In the genomic region with DNA sequence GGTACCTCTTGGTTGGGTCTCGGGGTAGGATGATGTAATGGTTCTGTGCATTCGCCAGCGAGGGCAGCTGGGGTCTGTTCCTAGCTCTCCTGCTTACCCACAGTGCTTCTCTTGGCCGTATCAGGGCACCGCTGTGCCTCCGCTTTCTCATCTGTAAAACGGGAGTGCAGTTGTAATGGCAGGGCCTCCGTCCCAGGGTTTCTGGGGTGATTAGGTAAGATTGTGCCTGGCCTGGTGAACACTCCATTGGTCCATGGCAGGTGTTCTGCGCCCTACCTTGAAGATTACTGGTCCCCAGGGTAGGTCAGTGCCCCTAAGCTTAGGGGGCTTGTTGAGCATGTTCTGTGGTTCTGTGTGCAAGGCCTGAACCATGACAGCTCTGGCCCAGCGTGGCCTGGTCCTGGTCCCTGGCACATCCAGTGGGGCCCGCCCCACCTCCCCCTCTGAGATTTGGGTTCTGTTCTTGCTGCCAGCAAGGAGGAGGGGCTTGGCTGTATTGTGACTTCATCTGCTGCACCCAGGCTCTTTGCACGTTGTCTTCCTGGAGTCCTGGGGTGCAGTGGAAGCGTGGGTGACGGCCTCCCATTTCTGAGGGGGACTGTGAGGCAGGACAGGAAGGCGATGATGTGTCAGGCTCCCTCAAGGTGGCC, we compare ENCODE assay signal across 10 cellular contexts. TPM values are rescaled to one million over a fixed set of nuclear protein-coding genes. Genes with fewer than 3 reads are reported as not detected.
DNase-seq lines count a peak whose midpoint lies in the region; ATAC-seq and TF ChIP-seq lines count a peak whose summit lies in the region.
"Had no signal": no experiment of that assay in that cellular context is flagged by ENCODE, and none has a peak within 500 bp of the region (broad histone marks: within the 10 kb centered on the region; RNA-seq: fewer than 3 reads in every experiment).

No MANE protein-coding gene starts in this region.

- no peak for TF ChIP-seq POLR2A in stomach (IDR thresholded peaks at IDR 0.05)

- peak overlapping the region; percentile 73; the same call in 1 of the 2 replicates for H3K27ac ChIP-seq in SK-N-MC
- H3K27ac ChIP-seq in hepatocyte = peak overlapping the region; percentile 98
- peak overlapping the region; percentile 89 to 93 (median 91) for H3K27ac ChIP-seq in stomach
- no peak overlapping the region for H3K27ac ChIP-seq in GM23248
- H3K27ac ChIP-seq in aorta (ENCODE audit: low read depth in 1 of 2, low read length in 2 of 2) = no peak overlapping the region
- H3K27ac ChIP-seq: esophagus muscularis mucosa, testis had no signal

- intact Hi-C loops in stomach (cut with DNase I; ENCODE audit: low total_unique reads) (no loop called here), aorta (cut with DNase I) (no loop called here)

- peak overlapping the region; percentile 93 for H3K4me2 ChIP-seq in hepatocyte
- no peak overlapping the region for H3K4me2 ChIP-seq in GM23248 (ENCODE audit: unreplicated experiment)

- H3K4me3 ChIP-seq in SK-N-MC (peak overlapping the region; percentile 37), hepatocyte (no peak overlapping the region), stomach (peak overlapping the region in 2 of 4 donors; percentile 13 to 31), GM23248 (no peak overlapping the region), aorta (ENCODE audit: low read length in 2 of 2) (no peak overlapping the region)
- H3K4me3 ChIP-seq: esophagus muscularis mucosa, testis had no signal

- H3K4me1 ChIP-seq in hepatocyte (ENCODE audit: insufficient read depth) (peaks cover 67% of the 10 kb centered on the region), stomach (peaks cover 38 to 71% (median 67%) of the 10 kb centered on the region in 4 donors), GM23248 (ENCODE audit: insufficient read depth) (no peaks in the 10 kb centered on the region), aorta (ENCODE audit: control insufficient read depth in 1 of 2, insufficient read depth in 2 of 2, low read length in 2 of 2) (no peaks in the 10 kb centered on the region)
- H3K4me1 ChIP-seq: testis had no signal

- peaks cover 98% of the 10 kb centered on the region for H3K79me2 ChIP-seq in hepatocyte
- no peaks in the 10 kb centered on the region for H3K79me2 ChIP-seq in GM23248 (ENCODE audit: insufficient read depth)

- no peak overlapping the region for H2AFZ ChIP-seq in hepatocyte
- no peak overlapping the region for H2AFZ ChIP-seq in GM23248

- in situ Hi-C loops in GM23248 (cut with MboI) = no loop called here

- H3F3A ChIP-seq in GM23248 (ENCODE audit: insufficient read depth) = no peaks in the 10 kb centered on the region

- TF ChIP-seq EP300 in stomach (IDR thresholded peaks at IDR 0.05) = no peak

- H3K9me2 ChIP-seq in hepatocyte (replicated peaks; ENCODE audit: insufficient read depth) (no peaks in the 10 kb centered on the region), GM23248 (ENCODE audit: insufficient read depth) (no peaks in the 10 kb centered on the region)

- TF ChIP-seq CTCF in hepatocyte (IDR thresholded peaks at IDR 0.05; ENCODE audit: poor library complexity) (no peak), stomach (IDR thresholded peaks at IDR 0.05) (no peak)

- H3K9me3 ChIP-seq in SK-N-MC (ENCODE audit: low read depth, low read length) = no peaks in the 10 kb centered on the region
- H3K9me3 ChIP-seq in hepatocyte (ENCODE audit: low read depth) = no peaks in the 10 kb centered on the region
- no peaks in the 10 kb centered on the region for H3K9me3 ChIP-seq in stomach
- no peaks in the 10 kb centered on the region for H3K9me3 ChIP-seq in GM23248 (ENCODE audit: low read depth)
- H3K9me3 ChIP-seq in aorta (ENCODE audit: control insufficient read depth, low read length) = no peaks in the 10 kb centered on the region
- H3K9me3 ChIP-seq: esophagus muscularis mucosa, testis had no signal

- 87% methylated on average over 15 of the region's 15 CpGs for WGBS in hepatocyte (ENCODE audit: low lambda C conversion rate, missing lambda C conversion rate)
- 41 to 61% (median 43%) methylated on average over 13 to 15 of the region's 15 CpGs for WGBS in stomach, 5 donors
- 91 to 93% methylated on average over 15 of the region's 15 CpGs for WGBS in GM23248 (ENCODE audit: low coverage in 1 of 2, low lambda C conversion rate in 2 of 2, missing lambda C conversion rate in 2 of 2), 2 experiments
- 73 to 76% methylated on average over 15 of the region's 15 CpGs for WGBS in aorta, 2 donors

- H3K27me3 ChIP-seq in hepatocyte (no peaks in the 10 kb centered on the region), stomach (peaks cover 0 to 32% (median 0%) of the 10 kb centered on the region in 3 donors), GM23248 (replicated peaks; ENCODE audit: insufficient read depth) (no peaks in the 10 kb centered on the region; the same call in 1 of the 2 replicates), aorta (ENCODE audit: control insufficient read depth in 1 of 2, insufficient read depth in 2 of 2, low read length in 1 of 2) (no peaks in the 10 kb centered on the region)
- H3K27me3 ChIP-seq: testis had no signal

- no peak overlapping the region for H3K9ac ChIP-seq in SK-N-MC (ENCODE audit: insufficient read length)
- H3K9ac ChIP-seq in GM23248 = no peak overlapping the region

- no peak for ATAC-seq in aorta (ENCODE audit: low FRiP score)

- DNase-seq in SK-N-MC (ENCODE audit: low read depth, low spot score) (no peak), hepatocyte (ENCODE audit: low spot score) (no peak), stomach (peak; percentile 72), GM23248 (no peak), aorta (no peak)
- DNase-seq: activated CD4-positive, alpha-beta T cell treated with anti-CD3 and anti-CD28 coated beads for 48 hours; COR-L47; MV-4-11; testis had no signal

- no peaks in the 10 kb centered on the region for H4K20me1 ChIP-seq in hepatocyte (ENCODE audit: insufficient read depth, poor library complexity, severe bottlenecking)
- no peaks in the 10 kb centered on the region for H4K20me1 ChIP-seq in GM23248 (ENCODE audit: insufficient read depth)

- H3K36me3 ChIP-seq in SK-N-MC (ENCODE audit: insufficient read depth, low read length) = no peaks in the 10 kb centered on the region
- H3K36me3 ChIP-seq in hepatocyte (replicated peaks; ENCODE audit: insufficient read depth, low read depth) = no peaks in the 10 kb centered on the region
- no peaks in the 10 kb centered on the region for H3K36me3 ChIP-seq in stomach
- no peaks in the 10 kb centered on the region for H3K36me3 ChIP-seq in GM23248 (ENCODE audit: low read depth)
- no peaks in the 10 kb centered on the region for H3K36me3 ChIP-seq in aorta (ENCODE audit: control insufficient read depth in 1 of 2, insufficient read depth in 2 of 2, low read length in 1 of 2)
- H3K36me3 ChIP-seq: esophagus muscularis mucosa had no signal

RNA-seq across cellular contexts. Expression of a gene that starts 4.9 kb away (rescaled TPM):
- 42.2 and 57.3 TPM in 2 replicates for total RNA-seq in hepatocyte
- polyA plus RNA-seq in hepatocyte = 96.7 and 115 TPM in 2 replicates
- total RNA-seq in stomach = 100 to 1,000 TPM in 3 of 5 donors, 10 to 100 TPM in 1, 1 to 10 TPM in 1; 6.4 to 527 (median 240) TPM
- polyA plus RNA-seq in stomach = 10 to 100 TPM; 19.0 to 45.9 (median 20.5) TPM
- total RNA-seq in GM23248 (2014; rRNA removed; shearing (Covaris generic)) = not detected in 2 replicates
- polyA plus RNA-seq in GM23248 (2016; fragmentation: Nextera tagmentation; extraction: Ambion mirVana) = 0.05 and 0.16 TPM in 2 replicates
- 1 to 10 TPM in 1 of 2 donors, under 1 TPM in 1; 0.23 to 1.1 TPM for total RNA-seq in aorta
- polyA plus RNA-seq in aorta = 1 to 10 TPM in 1 of 2 donors, under 1 TPM in 1; 0.92 to 2.3 TPM

RNA-seq across cellular contexts. Expression of a gene that starts 35.1 kb away (rescaled TPM):
- 64.7 and 90.9 TPM in 2 replicates for total RNA-seq in hepatocyte
- 253 and 255 TPM in 2 replicates for polyA plus RNA-seq in hepatocyte
- total RNA-seq in stomach = 10 to 100 TPM in 4 of 5 donors, not detected in 1; 24.1 to 50.3 (median 42.8) TPM
- polyA plus RNA-seq in stomach = 100 to 1,000 TPM; 184 to 274 (median 210) TPM
- 28.5 and 72.8 TPM in 2 replicates for total RNA-seq in GM23248 (2014; rRNA removed; shearing (Covaris generic))
- polyA plus RNA-seq in GM23248 (2016; fragmentation: Nextera tagmentation; extraction: Ambion mirVana) = 258 and 259 TPM in 2 replicates
- total RNA-seq in aorta = 10 to 100 TPM; 73.2 to 84.1 TPM
- polyA plus RNA-seq in aorta = 100 to 1,000 TPM; 189 to 213 TPM

RNA-seq across cellular contexts. Expression of a gene that starts 35.4 kb away (rescaled TPM):
- total RNA-seq in hepatocyte (14.2 and 15.4 TPM in 2 replicates), stomach (10 to 100 TPM in 2 of 5 donors, 1 to 10 TPM in 2, not detected in 1; 4.2 to 24.6 (median 10.4) TPM), aorta (1 to 10 TPM; 5.5 to 6.9 TPM)
- polyA plus RNA-seq in hepatocyte (13.6 and 21.0 TPM in 2 replicates), stomach (10 to 100 TPM in 1 of 3 donors, 1 to 10 TPM in 2; 5.0 to 14.3 (median 10.0) TPM), GM23248 (2016; fragmentation: Nextera tagmentation; extraction: Ambion mirVana) (29.1 and 31.5 TPM in 2 replicates), aorta (1 to 10 TPM; 3.5 to 4.9 TPM)
- 29.0 and 29.2 TPM in 2 replicates for total RNA-seq in GM23248 (2014; rRNA removed; shearing (Covaris generic))

RNA-seq across cellular contexts. Expression of a gene that starts 59.5 kb away (rescaled TPM):
- total RNA-seq in hepatocyte (151 and 159 TPM in 2 replicates), stomach (10 to 100 TPM in 4 of 5 donors, not detected in 1; 11.7 to 56.5 (median 17.3) TPM), aorta (10 to 100 TPM; 50.4 to 61.1 TPM)
- polyA plus RNA-seq in hepatocyte (218 and 230 TPM in 2 replicates), stomach (1 to 10 TPM; 1.8 to 6.4 (median 4.1) TPM), GM23248 (2016; fragmentation: Nextera tagmentation; extraction: Ambion mirVana) (19.7 and 21.6 TPM in 2 replicates), aorta (10 to 100 TPM; 11.8 to 13.7 TPM)
- 12.9 and 44.9 TPM in 2 replicates for total RNA-seq in GM23248 (2014; rRNA removed; shearing (Covaris generic))

Comparison
In these comparisons a context has a peak if more than half of its experiments do, and no peak if none do; other contexts are left out.
1. H3K27ac ChIP-seq: peak in SK-N-MC (single experiment), hepatocyte (single experiment) and stomach (5 of 5); none in GM23248 (single experiment) and aorta (0 of 2).